12 cellular contexts compared by ENCODE assay signal in genomic region chr14:95662376-95663186, GRCh38. TPM values are rescaled to one million over a fixed set of nuclear protein-coding genes. Genes with fewer than 3 reads are reported as not detected.
DNase-seq lines count a peak whose midpoint lies in the region; ATAC-seq and TF ChIP-seq lines count a peak whose summit lies in the region.
"Had no signal": no experiment of that assay in that cellular context is flagged by ENCODE, and none has a peak within 500 bp of the region (broad histone marks: within the 10 kb centered on the region; RNA-seq: fewer than 3 reads in every experiment).

No MANE protein-coding gene starts in this region.

- no TSS peak for BruUV-seq in Calu3 (replicated peaks; lab: Mats Ljungman, UMichigan)

- peak overlapping the region; percentile 95 for H3K4me2 ChIP-seq in KMS-11

- no peaks in the 10 kb centered on the region for H3K9me3 Mint-ChIP-seq in nephron
- no peaks in the 10 kb centered on the region for H3K9me3 Mint-ChIP-seq in Calu3 (ENCODE audit: low read depth, unreplicated experiment)
- H3K9me3 Mint-ChIP-seq: brain had no signal

- no peak overlapping the region for H3K4me3 ChIP-seq in KMS-11 (IDR thresholded peaks at IDR 0.05; ENCODE audit: insufficient read depth, low read depth, low read length)
- H3K4me3 ChIP-seq: skin epidermis had no signal

- CTCF ChIA-PET in Calu3 (lab: Charles Lee): interaction anchor here (0.6 kb wide), 3 partner anchors 13 to 120 kb away, joined by 3 to 6 read pairs (median 3); no protein-coding TSS in a partner anchor

- peaks cover 21% of the 10 kb centered on the region for H3K27me3 Mint-ChIP-seq in nephron (ENCODE audit: low read depth)
- H3K27me3 Mint-ChIP-seq in Calu3 (ENCODE audit: unreplicated experiment): peaks cover 81% of the 10 kb centered on the region

- H3K27ac Mint-ChIP-seq in nephron (peak overlapping the region; percentile 52 to 85 (median 70)), Calu3 (ENCODE audit: unreplicated experiment) (no peak overlapping the region)
- H3K27ac Mint-ChIP-seq: brain had no signal

- H3K4me3 Mint-ChIP-seq in nephron (no peak overlapping the region), Calu3 (ENCODE audit: low read depth, unreplicated experiment) (no peak overlapping the region)
- H3K4me3 Mint-ChIP-seq: brain had no signal

- peak overlapping the region; percentile 97 for H3K27ac ChIP-seq in KMS-11

- peak overlapping the region; percentile 93 for H2AFZ ChIP-seq in KMS-11 (ENCODE audit: low read depth)

- no peaks in the 10 kb centered on the region for H4K20me1 ChIP-seq in KMS-11 (ENCODE audit: insufficient read depth)

- peaks cover 36% of the 10 kb centered on the region for H3K4me1 Mint-ChIP-seq in nephron
- peaks cover 8% of the 10 kb centered on the region for H3K4me1 Mint-ChIP-seq in Calu3 (ENCODE audit: low read depth, unreplicated experiment)

- no peaks in the 10 kb centered on the region for H3K36me3 ChIP-seq in KMS-11 (ENCODE audit: insufficient read depth)

- ATAC-seq in GM18870 (IDR thresholded peaks at IDR 0.05; ENCODE audit: unreplicated experiment): peak; percentile 52
- peak; percentile 33 for ATAC-seq in HG02623 (IDR thresholded peaks at IDR 0.05; ENCODE audit: unreplicated experiment)

- H3K4me1 ChIP-seq in KMS-11 (ENCODE audit: low read depth, poor library complexity, severe bottlenecking): peaks cover 33% of the 10 kb centered on the region

- intact Hi-C loops in Calu3 (cut with micrococcal nuclease; ENCODE audit: unreplicated experiment): no loop called here

- peak overlapping the region; percentile 81 for H3K9ac ChIP-seq in KMS-11

- H3K79me2 ChIP-seq in KMS-11 (ENCODE audit: insufficient read depth, low read depth): no peaks in the 10 kb centered on the region

- H3K27me3 ChIP-seq in KMS-11 (ENCODE audit: insufficient read depth, low read depth): no peaks in the 10 kb centered on the region

- TF ChIP-seq CTCF in KMS-11 (conservative IDR thresholded peaks at IDR 0.05; ENCODE audit: low read depth, low read length) (no peak), nephron (IDR thresholded peaks at IDR 0.05; ENCODE audit: unreplicated experiment in 3 of 3) (no peak), Calu3 (IDR thresholded peaks at IDR 0.05; ENCODE audit: unreplicated experiment) (no peak)

- DNase-seq in islet precursor cell (no peak), G401 (ENCODE audit: low spot score) (no peak), Calu3 (no peak), HuH-7.5 (ENCODE audit: low spot score) (no peak)
- DNase-seq: NCI-H1930 had no signal

- in situ Hi-C loops in G401 (cut with HindIII; ENCODE audit: low sequenced_read_pairs): no loop called here

- H3K36me3 Mint-ChIP-seq in nephron (ENCODE audit: low read depth) (no peaks in the 10 kb centered on the region), Calu3 (ENCODE audit: insufficient read depth, unreplicated experiment) (no peaks in the 10 kb centered on the region)
- H3K36me3 Mint-ChIP-seq: brain had no signal

RNA-seq across cellular contexts. Expression of gene TCL1B, which starts 23.6 kb away (rescaled TPM):
- total RNA-seq in G401 (2014; rRNA removed; shearing (Covaris generic)): not detected in 2 replicates
- total RNA-seq in Calu3 (2022): not detected in 2 replicates
- total RNA-seq: urinary bladder had no signal

RNA-seq across cellular contexts. Expression of gene TCL1A, which starts 51.3 kb away (rescaled TPM):
- total RNA-seq in G401 (2014; rRNA removed; shearing (Covaris generic)): not detected in 2 replicates
- total RNA-seq in Calu3 (2022): not detected in 2 replicates
